Comparison of ENCODE assay signal across 1 cellular context in genomic region chr1:221708076-221708571, GRCh38.
TF ChIP-seq lines count a peak whose summit lies in the region.

No MANE protein-coding gene starts in this region.

TF ChIP-seq in K562, 482 proteins besides CTCF, POLR2A, EP300 and RAD21 (continued from another document and continues in another):
- TF ChIP-seq ZNF398 (CRISPR knock-in tag; IDR thresholded peaks at IDR 0.05) (no peak), THAP7 (CRISPR knock-in tag; IDR thresholded peaks at IDR 0.05) (no peak), ZNF695 (CRISPR knock-in tag; IDR thresholded peaks at IDR 0.05) (no peak), CHD1 (IDR thresholded peaks at IDR 0.05; ENCODE audit: low read length) (no peak), GTF2F1 (IDR thresholded peaks at IDR 0.05; ENCODE audit: low read depth, low read length) (no peak), NKRF (IDR thresholded peaks at IDR 0.05; ENCODE audit: borderline replicate concordance) (no peak), ETS2 (tag; IDR thresholded peaks at IDR 0.05; ENCODE audit: borderline replicate concordance, poor library complexity, severe bottlenecking) (no peak), PHF21A (IDR thresholded peaks at IDR 0.05; ENCODE audit: borderline replicate concordance, low read depth) (no peak), PHB (CRISPR knock-in tag; IDR thresholded peaks at IDR 0.05) (no peak), ZNF830 (CRISPR knock-in tag; IDR thresholded peaks at IDR 0.05) (no peak), MITF (IDR thresholded peaks at IDR 0.05) (peak; percentile 54), XRCC5 (IDR thresholded peaks at IDR 0.05; ENCODE audit: low read depth, low read length) (no peak), PATZ1 (CRISPR knock-in tag; IDR thresholded peaks at IDR 0.05; ENCODE audit: borderline replicate concordance) (no peak; the same call in 1 of the 2 replicates), YBX1 (IDR thresholded peaks at IDR 0.05) (no peak), FOXK1 (CRISPR knock-in tag; IDR thresholded peaks at IDR 0.05; ENCODE audit: borderline replicate concordance) (no peak), POLR2G (IDR thresholded peaks at IDR 0.05; ENCODE audit: low read depth, low read length) (0 out of 2 replicates have a peak, but pooled peaks have one; percentile 29), ZBTB12 (CRISPR knock-in tag; IDR thresholded peaks at IDR 0.05) (0 out of 2 replicates have a peak, but pooled peaks have one; percentile 35), RBM39 (optimal IDR thresholded peaks at IDR 0.05; ENCODE audit: low read depth, low read length) (no peak), FOXA3 (CRISPR knock-in tag; conservative IDR thresholded peaks at IDR 0.05 in 1 of 2, IDR thresholded peaks at IDR 0.05 in 1 of 2) (0 out of 4 replicates have a peak, but pooled peaks of 1 of the 2 experiments have one; percentile 7), PKNOX1 (IDR thresholded peaks at IDR 0.05) (peak; percentile 79), SMC3 (conservative IDR thresholded peaks at IDR 0.05; ENCODE audit: insufficient read depth, low read depth, low read length) (no peak), SP2 (IDR thresholded peaks at IDR 0.05; ENCODE audit: extremely low read depth, low read depth, low read length, poor library complexity, severe bottlenecking) (no peak), TOE1 (IDR thresholded peaks at IDR 0.05; ENCODE audit: borderline replicate concordance) (peak; percentile 70), TOE1 (CRISPR knock-in tag; IDR thresholded peaks at IDR 0.05; ENCODE audit: borderline replicate concordance, low read depth) (no peak), MIER1 (IDR thresholded peaks at IDR 0.05; ENCODE audit: low read depth) (no peak), GATAD2A (IDR thresholded peaks at IDR 0.05) (no peak), ZHX1 (conservative IDR thresholded peaks at IDR 0.05; ENCODE audit: low read length) (no peak), U2AF2 (optimal IDR thresholded peaks at IDR 0.05; ENCODE audit: low read depth, low read length) (no peak), ZNF57 (CRISPR knock-in tag; IDR thresholded peaks at IDR 0.05) (no peak), PPARD (CRISPR knock-in tag; IDR thresholded peaks at IDR 0.05) (no peak), DLX4 (CRISPR knock-in tag; IDR thresholded peaks at IDR 0.05) (no peak), GTF3C2 (IDR thresholded peaks at IDR 0.05; ENCODE audit: borderline replicate concordance, extremely low read depth, insufficient read length) (no peak), ZNF133 (CRISPR knock-in tag; IDR thresholded peaks at IDR 0.05) (no peak), ETV6 (IDR thresholded peaks at IDR 0.05; ENCODE audit: borderline replicate concordance in 1 of 2, low read depth in 2 of 2, low read length in 1 of 2) (no peak), ETV6 (CRISPR knock-in tag; IDR thresholded peaks at IDR 0.05; ENCODE audit: borderline replicate concordance) (no peak), HMGN3 (IDR thresholded peaks at IDR 0.05; ENCODE audit: borderline replicate concordance, extremely low read depth, insufficient read length, low read depth, low read length) (peak; percentile 45), ETV1 (tag; conservative IDR thresholded peaks at IDR 0.05; ENCODE audit: low read depth) (peak; percentile 97), ZNF174 (CRISPR knock-in tag; IDR thresholded peaks at IDR 0.05) (peak; percentile 83; the same call in 1 of the 2 replicates), E2F5 (CRISPR knock-in tag; IDR thresholded peaks at IDR 0.05) (no peak), NCOR1 (IDR thresholded peaks at IDR 0.05) (peak; percentile 82), IRF1 (CRISPR knock-in tag; IDR thresholded peaks at IDR 0.05; ENCODE audit: borderline replicate concordance) (no peak)
